Comparison of ENCODE assay signal across 18 cellular contexts in genomic region chr10:34955391-34955790, GRCh38.
DNase-seq lines count a peak whose midpoint lies in the region; ATAC-seq, FAIRE-seq and TF ChIP-seq lines count a peak whose summit lies in the region.
"Had no signal": no experiment of that assay in that cellular context is flagged by ENCODE, and none has a peak within 500 bp of the region (broad histone marks: within the 10 kb centered on the region; RNA-seq: fewer than 3 reads in every experiment).

No MANE protein-coding gene starts in this region.

- H3K79me2 ChIP-seq in keratinocyte (ENCODE audit: control insufficient read depth, insufficient read depth, low read length): no peaks in the 10 kb centered on the region

- H3K4me3 ChIP-seq in keratinocyte (ENCODE audit: control insufficient read depth in 2 of 3, extremely low read depth in 1 of 3, insufficient read depth in 2 of 3, low read depth in 1 of 3, low read length in 3 of 3): no peak overlapping the region
- H3K4me3 ChIP-seq in upper lobe of left lung: no peak overlapping the region
- H3K4me3 ChIP-seq: cardiac muscle cell, gastroesophageal sphincter, tibial artery had no signal

- peak; percentile 77 for FAIRE-seq in keratinocyte (lab: Jason Lieb, UNC)
- FAIRE-seq: endothelial cell of umbilical vein, TTC549 had no signal

- H3K4me1 ChIP-seq in keratinocyte (ENCODE audit: control insufficient read depth, extremely low read depth, insufficient read depth, low read length) (peaks cover 22% of the 10 kb centered on the region), upper lobe of left lung (peaks cover 0 to 21% (median 3%) of the 10 kb centered on the region in 4 donors)
- H3K4me1 ChIP-seq: Caco-2, gastroesophageal sphincter had no signal

- no peaks in the 10 kb centered on the region for H3K27me3 ChIP-seq in keratinocyte (ENCODE audit: control insufficient read depth, extremely low read depth, insufficient read depth, low read length)
- H3K27me3 ChIP-seq in upper lobe of left lung: no peaks in the 10 kb centered on the region
- H3K27me3 ChIP-seq: cardiac muscle cell, gastroesophageal sphincter, tibial artery had no signal

- TF ChIP-seq EP300 in upper lobe of left lung (IDR thresholded peaks at IDR 0.05): peak in 1 of 4 donors; percentile 85

- no peak for TF ChIP-seq POLR2A in upper lobe of left lung (IDR thresholded peaks at IDR 0.05)

- H2AFZ ChIP-seq in keratinocyte (ENCODE audit: control insufficient read depth, low read length): no peak overlapping the region

- peak; percentile 23 for DNase-seq in M059J (ENCODE audit: low read depth)
- DNase-seq in amniotic epithelial cell (ENCODE audit: low read depth): peak; percentile 54
- no peak for DNase-seq in keratinocyte (ENCODE audit: low read depth, low spot score)
- no peak for DNase-seq in upper lobe of left lung
- DNase-seq in activated CD4-positive, alpha-beta T cell treated with anti-CD3 and anti-CD28 coated beads for 1 hour: no peak
- no peak for DNase-seq in SW480 (ENCODE audit: low spot score)
- DNase-seq: activated CD4-positive, alpha-beta T cell treated with anti-CD3 and anti-CD28 coated beads for 4 hours; Caco-2; NCI-H1694; retina; stimulated activated CD4-positive, alpha-beta T cell treated with anti-CD3 and anti-CD28 coated beads, Interleukin-15, amount 100 ng/mL, for 24 hours; tibial artery had no signal

- no peak overlapping the region for H3K9ac ChIP-seq in keratinocyte (ENCODE audit: control insufficient read depth, extremely low read depth, insufficient read depth, low read length)

- no peak overlapping the region for H3K4me2 ChIP-seq in keratinocyte (ENCODE audit: control insufficient read depth, extremely low read depth, insufficient read depth, low read depth, low read length)

- dilution Hi-C loops in keratinocyte (cut with MboI; ENCODE audit: extremely low pct_ligation_motif_present, low sequenced_read_pairs): no loop called here

- H3K9me3 ChIP-seq in keratinocyte (ENCODE audit: control insufficient read depth, low read depth, low read length) (no peaks in the 10 kb centered on the region), upper lobe of left lung (no peaks in the 10 kb centered on the region)
- H3K9me3 ChIP-seq: Caco-2, gastroesophageal sphincter, tibial artery had no signal

- H3K27ac ChIP-seq in keratinocyte (ENCODE audit: control insufficient read depth, insufficient read depth, low read length) (no peak overlapping the region), upper lobe of left lung (peak overlapping the region in 2 of 4 donors; percentile 76 to 83)
- H3K27ac ChIP-seq: cardiac muscle cell, gastroesophageal sphincter, tibial artery had no signal

- no peaks in the 10 kb centered on the region for H3K9me1 ChIP-seq in keratinocyte (ENCODE audit: control insufficient read depth, extremely low read depth, insufficient read depth, low read length)

- WGBS in upper lobe of left lung, 2 donors: 53 to 60% methylated on average over 2 of the region's 2 CpGs

- no peaks in the 10 kb centered on the region for H4K20me1 ChIP-seq in keratinocyte (ENCODE audit: control insufficient read depth, extremely low read depth, insufficient read depth, low read length)

- ATAC-seq in upper lobe of left lung (ENCODE audit: low FRiP score in 2 of 2) (peak; percentile 9 to 66), HG03521 (IDR thresholded peaks at IDR 0.05; ENCODE audit: unreplicated experiment) (no peak)
- ATAC-seq: gastroesophageal sphincter; stimulated activated effector memory CD8-positive, alpha-beta T cell treated with anti-CD3 and anti-CD28 coated beads, Interleukin-12 subunit alpha, Interleukin-12 subunit beta, amount 100 ng/mL, for 72 hours had no signal

- no peaks in the 10 kb centered on the region for H3K36me3 ChIP-seq in keratinocyte (ENCODE audit: control insufficient read depth in 2 of 2, extremely low read depth in 1 of 2, insufficient read depth in 2 of 2, low read length in 2 of 2)
- no peaks in the 10 kb centered on the region for H3K36me3 ChIP-seq in upper lobe of left lung
- H3K36me3 ChIP-seq: cardiac muscle cell, gastroesophageal sphincter, tibial artery had no signal

- no peak for TF ChIP-seq CTCF in keratinocyte (optimal IDR thresholded peaks at IDR 0.05 in 1 of 3, IDR thresholded peaks at IDR 0.05 in 1 of 3, conservative IDR thresholded peaks at IDR 0.05 in 1 of 3; ENCODE audit: extremely low read depth in 1 of 3, insufficient read depth in 2 of 3, low read length in 3 of 3)
- no peak for TF ChIP-seq CTCF in upper lobe of left lung (IDR thresholded peaks at IDR 0.05)

Comparison
In these comparisons a context has a peak if more than half of its experiments do, and no peak if none do; other contexts are left out.
1. DNase-seq: peak in M059J (single experiment) and amniotic epithelial cell (single experiment); none in keratinocyte (single experiment), upper lobe of left lung (0 of 2), activated CD4-positive, alpha-beta T cell treated with anti-CD3 and anti-CD28 coated beads for 1 hour (single experiment) and SW480 (single experiment).